19 cellular contexts compared by ENCODE assay signal in the genomic region with DNA sequence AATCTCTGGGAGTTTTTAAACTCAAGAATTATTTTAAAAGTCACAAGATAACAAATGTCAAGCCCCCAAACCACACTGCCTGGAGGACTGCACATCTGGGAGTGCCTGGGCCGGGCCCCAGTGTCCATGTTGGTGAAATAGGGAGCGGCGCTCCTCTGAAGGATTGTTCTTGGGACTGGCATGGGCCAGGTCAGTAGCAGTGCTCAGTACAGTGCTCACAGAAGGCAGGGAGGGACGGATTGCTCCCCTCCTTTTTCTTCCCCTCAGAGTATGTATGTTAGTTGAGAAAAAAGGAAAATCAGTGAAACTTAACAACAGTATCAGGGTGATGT. TPM values are rescaled to one million over a fixed set of nuclear protein-coding genes. Genes with fewer than 3 reads are reported as not detected.
A peak's percentile ranks its signal among the peaks of the same experiment; 100 is the strongest.
DNase-seq lines count a peak whose midpoint lies in the region; ATAC-seq and TF ChIP-seq lines count a peak whose summit lies in the region.
"Had no signal": no experiment of that assay in that cellular context is flagged by ENCODE, and none has a peak within 500 bp of the region (broad histone marks: within the 10 kb centered on the region; RNA-seq: fewer than 3 reads in every experiment).

No MANE protein-coding gene starts in this region.

- ATAC-seq in CD4-positive, CD25-positive, alpha-beta regulatory T cell (ENCODE audit: low read depth in 2 of 2): no peak
- ATAC-seq in HG03196 (IDR thresholded peaks at IDR 0.05; ENCODE audit: unreplicated experiment) (no peak), HG02759 (IDR thresholded peaks at IDR 0.05; ENCODE audit: unreplicated experiment) (no peak), omental fat pad (ENCODE audit: low FRiP score) (no peak)
- ATAC-seq: esophagus mucosa, HCT116 had no signal

- H3K27ac ChIP-seq in CD4-positive, CD25-positive, alpha-beta regulatory T cell (ENCODE audit: insufficient read depth, low read length, poor library complexity, severe bottlenecking): peak overlapping the region; percentile 94
- no peak overlapping the region for H3K27ac ChIP-seq in CD8-positive, alpha-beta memory T cell (ENCODE audit: low read depth, low read length)
- H3K27ac ChIP-seq: coronary artery had no signal

- no peaks in the 10 kb centered on the region for H3K9me3 Mint-ChIP-seq in CD4-positive, CD25-positive, alpha-beta regulatory T cell
- H3K9me3 Mint-ChIP-seq in CD8-positive, alpha-beta memory T cell: no peaks in the 10 kb centered on the region
- no peaks in the 10 kb centered on the region for H3K9me3 Mint-ChIP-seq in activated T-helper 2 cell treated with anti-CD3 and anti-CD28 coated beads, Interferon-gamma antibody, Interleukin-2, Interleukin-4, amounts not matched to agents 10 μg/mL and 5 μg/mL and 100 μg/mL, durations not matched to agents 14 hours and 24 hours and 36 hours
- no peaks in the 10 kb centered on the region for H3K9me3 Mint-ChIP-seq in mesothelial cell of epicardium
- H3K9me3 Mint-ChIP-seq: memory B cell, type B pancreatic cell had no signal

- H3K4me1 ChIP-seq in CD4-positive, CD25-positive, alpha-beta regulatory T cell (ENCODE audit: control insufficient read depth, insufficient read depth, low read length, poor library complexity, severe bottlenecking): peaks cover 65% of the 10 kb centered on the region
- H3K4me1 ChIP-seq in CD8-positive, alpha-beta memory T cell (ENCODE audit: insufficient read depth, low read length): peaks cover 72% of the 10 kb centered on the region

- no peaks in the 10 kb centered on the region for H3K27me3 ChIP-seq in CD4-positive, CD25-positive, alpha-beta regulatory T cell (ENCODE audit: control insufficient read depth, insufficient read depth, low read length)
- H3K27me3 ChIP-seq in CD8-positive, alpha-beta memory T cell (ENCODE audit: insufficient read depth, low read length, poor library complexity, severe bottlenecking): no peaks in the 10 kb centered on the region

- POLR2A ChIA-PET in CD8-positive, alpha-beta memory T cell (lab: Charles Lee): interaction anchor here (0.6 kb wide), 1 partner anchor 11 kb away, joined by 3 read pairs; the partner anchor contains the start of gene STX16

- TF ChIP-seq CTCF in mesothelial cell of epicardium (IDR thresholded peaks at IDR 0.05; ENCODE audit: unreplicated experiment) (no peak), omental fat pad (IDR thresholded peaks at IDR 0.05) (no peak)

- no peak for DNase-seq in CD4-positive, CD25-positive, alpha-beta regulatory T cell
- DNase-seq in CD8-positive, alpha-beta memory T cell: no peak
- DNase-seq in activated T-helper 2 cell treated with anti-CD3 and anti-CD28 coated beads, Interferon-gamma antibody, Interleukin-2, Interleukin-4, amounts not matched to agents 10 μg/mL and 5 μg/mL and 100 μg/mL, durations not matched to agents 14 hours and 24 hours and 36 hours (ENCODE audit: low spot score): no peak
- no peak for DNase-seq in mesothelial cell of epicardium (ENCODE audit: low spot score in 2 of 2, unreplicated experiment in 2 of 2)
- DNase-seq in epidermal melanocyte (ENCODE audit: insufficient read length, low spot score): no peak
- no peak for DNase-seq in omental fat pad (ENCODE audit: low spot score)
- DNase-seq: DMS153; head of caudate nucleus; NCI-H1694; NCI-H345; SHP77; stimulated activated CD4-positive, alpha-beta T cell treated with anti-CD3 and anti-CD28 coated beads, Interleukin-4, amount 100 ng/mL, for 4 hours had no signal

- peak overlapping the region; percentile 90 for H3K4me3 ChIP-seq in CD4-positive, CD25-positive, alpha-beta regulatory T cell (ENCODE audit: low read depth, low read length)
- peak overlapping the region; percentile 40 for H3K4me3 ChIP-seq in CD8-positive, alpha-beta memory T cell (ENCODE audit: low read length)
- H3K4me3 ChIP-seq: coronary artery had no signal

- H3K27ac Mint-ChIP-seq in CD4-positive, CD25-positive, alpha-beta regulatory T cell: peak overlapping the region; percentile 98 to 100 (median 99)
- peak overlapping the region; percentile 90 to 99 (median 96) for H3K27ac Mint-ChIP-seq in CD8-positive, alpha-beta memory T cell
- H3K27ac Mint-ChIP-seq in activated T-helper 2 cell treated with anti-CD3 and anti-CD28 coated beads, Interferon-gamma antibody, Interleukin-2, Interleukin-4, amounts not matched to agents 10 μg/mL and 5 μg/mL and 100 μg/mL, durations not matched to agents 14 hours and 24 hours and 36 hours: peak overlapping the region; percentile 96
- peak overlapping the region; percentile 37 for H3K27ac Mint-ChIP-seq in mesothelial cell of epicardium
- H3K27ac Mint-ChIP-seq: memory B cell, type B pancreatic cell had no signal

- peak overlapping the region; percentile 85 to 94 (median 92) for H3K4me3 Mint-ChIP-seq in CD4-positive, CD25-positive, alpha-beta regulatory T cell
- H3K4me3 Mint-ChIP-seq in CD8-positive, alpha-beta memory T cell: peak overlapping the region; percentile 52 to 77 (median 74)
- H3K4me3 Mint-ChIP-seq in activated T-helper 2 cell treated with anti-CD3 and anti-CD28 coated beads, Interferon-gamma antibody, Interleukin-2, Interleukin-4, amounts not matched to agents 10 μg/mL and 5 μg/mL and 100 μg/mL, durations not matched to agents 14 hours and 24 hours and 36 hours (ENCODE audit: low read depth): peak overlapping the region; percentile 71
- no peak overlapping the region for H3K4me3 Mint-ChIP-seq in mesothelial cell of epicardium
- H3K4me3 Mint-ChIP-seq: memory B cell, type B pancreatic cell had no signal

- H3K27me3 Mint-ChIP-seq in CD4-positive, CD25-positive, alpha-beta regulatory T cell: no peaks in the 10 kb centered on the region
- no peaks in the 10 kb centered on the region for H3K27me3 Mint-ChIP-seq in CD8-positive, alpha-beta memory T cell
- H3K27me3 Mint-ChIP-seq in activated T-helper 2 cell treated with anti-CD3 and anti-CD28 coated beads, Interferon-gamma antibody, Interleukin-2, Interleukin-4, amounts not matched to agents 10 μg/mL and 5 μg/mL and 100 μg/mL, durations not matched to agents 14 hours and 24 hours and 36 hours (ENCODE audit: low read depth): no peaks in the 10 kb centered on the region
- H3K27me3 Mint-ChIP-seq in mesothelial cell of epicardium (ENCODE audit: low read depth): no peaks in the 10 kb centered on the region
- H3K27me3 Mint-ChIP-seq: memory B cell, type B pancreatic cell had no signal

- H3K36me3 ChIP-seq in CD4-positive, CD25-positive, alpha-beta regulatory T cell (ENCODE audit: control insufficient read depth, insufficient read depth, low read length): peaks cover 4% of the 10 kb centered on the region
- H3K36me3 ChIP-seq in CD8-positive, alpha-beta memory T cell (ENCODE audit: insufficient read depth, low read length): no peaks in the 10 kb centered on the region

- peaks cover 20% of the 10 kb centered on the region for H3K36me3 Mint-ChIP-seq in CD4-positive, CD25-positive, alpha-beta regulatory T cell
- H3K36me3 Mint-ChIP-seq in CD8-positive, alpha-beta memory T cell: peaks cover 0 to 53% (median 2%) of the 10 kb centered on the region in 3 donors
- peaks cover 52% of the 10 kb centered on the region for H3K36me3 Mint-ChIP-seq in activated T-helper 2 cell treated with anti-CD3 and anti-CD28 coated beads, Interferon-gamma antibody, Interleukin-2, Interleukin-4, amounts not matched to agents 10 μg/mL and 5 μg/mL and 100 μg/mL, durations not matched to agents 14 hours and 24 hours and 36 hours (ENCODE audit: low read depth)
- peaks cover 6% of the 10 kb centered on the region for H3K36me3 Mint-ChIP-seq in mesothelial cell of epicardium

- no peaks in the 10 kb centered on the region for H3K9me3 ChIP-seq in CD4-positive, CD25-positive, alpha-beta regulatory T cell (ENCODE audit: control insufficient read depth in 2 of 2, low read length in 2 of 2)
- H3K9me3 ChIP-seq in CD8-positive, alpha-beta memory T cell (ENCODE audit: low read length): no peaks in the 10 kb centered on the region

- peaks cover 49 to 87% (median 62%) of the 10 kb centered on the region in 4 donors for H3K4me1 Mint-ChIP-seq in CD4-positive, CD25-positive, alpha-beta regulatory T cell
- peaks cover 62 to 86% (median 84%) of the 10 kb centered on the region in 3 donors for H3K4me1 Mint-ChIP-seq in CD8-positive, alpha-beta memory T cell
- H3K4me1 Mint-ChIP-seq in activated T-helper 2 cell treated with anti-CD3 and anti-CD28 coated beads, Interferon-gamma antibody, Interleukin-2, Interleukin-4, amounts not matched to agents 10 μg/mL and 5 μg/mL and 100 μg/mL, durations not matched to agents 14 hours and 24 hours and 36 hours (ENCODE audit: low read depth): peaks cover 58% of the 10 kb centered on the region
- H3K4me1 Mint-ChIP-seq in mesothelial cell of epicardium: peaks cover 29% of the 10 kb centered on the region

- intact Hi-C loops in activated T-helper 2 cell treated with anti-CD3 and anti-CD28 coated beads, Interferon-gamma antibody, Interleukin-2, Interleukin-4, amounts not matched to agents 10 μg/mL and 5 μg/mL and 100 μg/mL, durations not matched to agents 14 hours and 24 hours and 36 hours (cut with micrococcal nuclease): no loop called here

- CTCF ChIA-PET in CD8-positive, alpha-beta memory T cell (lab: Charles Lee): interaction anchor here (3.6 kb wide), 1 partner anchor 12 kb away, joined by 30 read pairs; the partner anchor contains the start of gene STX16

RNA-seq across cellular contexts. Expression of gene STX16, which starts 11.0 kb away (rescaled TPM):
- 190 TPM for total RNA-seq in CD4-positive, CD25-positive, alpha-beta regulatory T cell
- polyA plus RNA-seq in CD4-positive, CD25-positive, alpha-beta regulatory T cell: 10 to 100 TPM; 22.8 to 27.5 (median 26.1) TPM
- total RNA-seq in CD8-positive, alpha-beta memory T cell: 10 to 100 TPM; 69.2 to 72.8 TPM
- polyA plus RNA-seq in CD8-positive, alpha-beta memory T cell: 24.9 TPM
- total RNA-seq in activated T-helper 2 cell treated with anti-CD3 and anti-CD28 coated beads, Interferon-gamma antibody, Interleukin-2, Interleukin-4, amounts not matched to agents 10 μg/mL and 5 μg/mL and 100 μg/mL, durations not matched to agents 14 hours and 24 hours and 36 hours: 101 and 103 TPM in 2 replicates
- total RNA-seq in mesothelial cell of epicardium: 85.9 to 87.5 TPM (median 86.1 TPM) in 3 replicates
- total RNA-seq in omental fat pad: 10 to 100 TPM; 38.5 to 87.2 (median 49.1) TPM

RNA-seq across cellular contexts. Expression of gene NPEPL1, which starts 30.5 kb away (rescaled TPM):
- 62.2 TPM for total RNA-seq in CD4-positive, CD25-positive, alpha-beta regulatory T cell
- 10 to 100 TPM in 1 of 4 donors, 1 to 10 TPM in 3; 7.7 to 10.7 (median 8.0) TPM for polyA plus RNA-seq in CD4-positive, CD25-positive, alpha-beta regulatory T cell
- total RNA-seq in CD8-positive, alpha-beta memory T cell: 10 to 100 TPM; 15.3 to 18.6 TPM
- 6.8 TPM for polyA plus RNA-seq in CD8-positive, alpha-beta memory T cell
- total RNA-seq in activated T-helper 2 cell treated with anti-CD3 and anti-CD28 coated beads, Interferon-gamma antibody, Interleukin-2, Interleukin-4, amounts not matched to agents 10 μg/mL and 5 μg/mL and 100 μg/mL, durations not matched to agents 14 hours and 24 hours and 36 hours: 27.5 and 29.4 TPM in 2 replicates
- total RNA-seq in mesothelial cell of epicardium: 65.8 to 71.5 TPM (median 69.6 TPM) in 3 replicates
- total RNA-seq in omental fat pad: 10 to 100 TPM; 24.9 to 49.8 (median 27.9) TPM

Comparison
In these comparisons a context has a peak if more than half of its experiments do, and no peak if none do; other contexts are left out.
1. H3K27ac Mint-ChIP-seq: peak in every context shown above with its lines; median percentile 99 in CD4-positive, CD25-positive, alpha-beta regulatory T cell; 96 in CD8-positive, alpha-beta memory T cell; 96 in activated T-helper 2 cell treated with anti-CD3 and anti-CD28 coated beads, Interferon-gamma antibody, Interleukin-2, Interleukin-4, amounts not matched to agents 10 μg/mL and 5 μg/mL and 100 μg/mL, durations not matched to agents 14 hours and 24 hours and 36 hours; 37 in mesothelial cell of epicardium.